ENCODE assay signal across 26 cellular contexts in genomic region chr5:164359260-164359930, GRCh38.
DNase-seq lines count a peak whose midpoint lies in the region; ATAC-seq and FAIRE-seq lines count a peak whose summit lies in the region.
"Had no signal": no experiment of that assay in that cellular context is flagged by ENCODE, and none has a peak within 500 bp of the region (broad histone marks: within the 10 kb centered on the region; RNA-seq: fewer than 3 reads in every experiment).

No MANE protein-coding gene starts in this region.

- DNase-seq in SJSA1 (ENCODE audit: low read depth in 1 of 2, low spot score in 2 of 2) (no peak), HTR-8/SVneo (ENCODE audit: insufficient read length, low spot score) (no peak), T-helper 2 cell (no peak), HPDE6-E6E7 (ENCODE audit: extremely low spot score) (no peak), T-helper 17 cell (no peak)
- DNase-seq: activated CD4-positive, alpha-beta T cell treated with anti-CD3 and anti-CD28 coated beads, Interleukin-2, amount 10 ng/mL, durations not matched to agents 7 days and 5 days; activated naive CD4-positive, alpha-beta T cell treated with anti-CD3 and anti-CD28 coated beads, Interleukin-2, amount 10 ng/mL, durations not matched to agents 7 days and 5 days; activated T-cell treated with anti-CD3 and anti-CD28 coated beads for 4 hours; gastrocnemius medialis; GDM1; left cardiac atrium; midbrain; NCI-H1048; NCI-H2081 treated with DMSO at 0.1 percent for 48 hours; NCI-H748 treated with DMSO at 0.1 percent for 48 hours; stimulated activated naive CD4-positive, alpha-beta T cell; transverse colon had no signal

- no peak for FAIRE-seq in HTR-8/SVneo (lab: Jason Lieb, UNC)
- FAIRE-seq: colon, GM12892 had no signal

- H3K4me3 Mint-ChIP-seq in T-helper 17 cell = no peak overlapping the region
- H3K4me3 Mint-ChIP-seq: activated CD4-positive, alpha-beta T cell treated with anti-CD3 and anti-CD28 coated beads, Interleukin-2, amount 10 ng/mL, durations not matched to agents 7 days and 5 days; activated naive CD4-positive, alpha-beta T cell treated with anti-CD3 and anti-CD28 coated beads, Interleukin-2, amount 10 ng/mL, durations not matched to agents 7 days and 5 days; neural crest cell had no signal

- H3K27me3 ChIP-seq in SJSA1 (replicated peaks) (no peaks in the 10 kb centered on the region), skeletal muscle satellite cell (ENCODE audit: control insufficient read depth, insufficient read depth, low read length) (no peaks in the 10 kb centered on the region)
- H3K27me3 ChIP-seq: gastrocnemius medialis, transverse colon had no signal

- H3K27ac Mint-ChIP-seq in T-helper 17 cell = no peak overlapping the region
- H3K27ac Mint-ChIP-seq: activated CD4-positive, alpha-beta T cell treated with anti-CD3 and anti-CD28 coated beads, Interleukin-2, amount 10 ng/mL, durations not matched to agents 7 days and 5 days; activated naive CD4-positive, alpha-beta T cell treated with anti-CD3 and anti-CD28 coated beads, Interleukin-2, amount 10 ng/mL, durations not matched to agents 7 days and 5 days had no signal

- H3K9ac ChIP-seq in skeletal muscle satellite cell (ENCODE audit: low read depth, low read length) = no peak overlapping the region
- H3K9ac ChIP-seq: GM23248 had no signal

- no peaks in the 10 kb centered on the region for H3K36me3 Mint-ChIP-seq in T-helper 17 cell (ENCODE audit: low read depth)
- H3K36me3 Mint-ChIP-seq: activated naive CD4-positive, alpha-beta T cell treated with anti-CD3 and anti-CD28 coated beads, Interleukin-2, amount 10 ng/mL, durations not matched to agents 7 days and 5 days had no signal

- H3K36me3 ChIP-seq in SJSA1 (no peaks in the 10 kb centered on the region), skeletal muscle satellite cell (ENCODE audit: insufficient read depth, low read length) (no peaks in the 10 kb centered on the region)
- H3K36me3 ChIP-seq: gastrocnemius medialis, transverse colon had no signal

- ATAC-seq in GM19025 (IDR thresholded peaks at IDR 0.05; ENCODE audit: low read depth, unreplicated experiment) = peak; percentile 31
- ATAC-seq in HG02938 (IDR thresholded peaks at IDR 0.05; ENCODE audit: unreplicated experiment) = peak; percentile 20
- no peak for ATAC-seq in T-helper 17 cell
- ATAC-seq: gastrocnemius medialis, Panc1 had no signal

- H3K9me3 ChIP-seq in SJSA1 (replicated peaks) = 0 out of 2 replicates have a peak, but pooled peaks cover 4% of the 10 kb centered on the region
- no peaks in the 10 kb centered on the region for H3K9me3 ChIP-seq in skeletal muscle satellite cell (replicated peaks; ENCODE audit: low read length)
- H3K9me3 ChIP-seq in T-helper 17 cell (ENCODE audit: control insufficient read depth, low read length, poor library complexity, severe bottlenecking) = no peaks in the 10 kb centered on the region
- H3K9me3 ChIP-seq: gastrocnemius medialis, transverse colon had no signal

- H3K4me1 Mint-ChIP-seq in T-helper 17 cell = no peaks in the 10 kb centered on the region
- H3K4me1 Mint-ChIP-seq: activated CD4-positive, alpha-beta T cell treated with anti-CD3 and anti-CD28 coated beads, Interleukin-2, amount 10 ng/mL, durations not matched to agents 7 days and 5 days; activated naive CD4-positive, alpha-beta T cell treated with anti-CD3 and anti-CD28 coated beads, Interleukin-2, amount 10 ng/mL, durations not matched to agents 7 days and 5 days had no signal

- no peaks in the 10 kb centered on the region for H3K27me3 Mint-ChIP-seq in T-helper 17 cell
- H3K27me3 Mint-ChIP-seq: activated CD4-positive, alpha-beta T cell treated with anti-CD3 and anti-CD28 coated beads, Interleukin-2, amount 10 ng/mL, durations not matched to agents 7 days and 5 days; activated naive CD4-positive, alpha-beta T cell treated with anti-CD3 and anti-CD28 coated beads, Interleukin-2, amount 10 ng/mL, durations not matched to agents 7 days and 5 days had no signal

- H3K4me3 ChIP-seq in SJSA1 (no peak overlapping the region), skeletal muscle satellite cell (ENCODE audit: low read length) (no peak overlapping the region)
- H3K4me3 ChIP-seq: gastrocnemius medialis, GM23248, SK-N-MC, transverse colon had no signal

- H3K4me2 ChIP-seq in skeletal muscle satellite cell (ENCODE audit: low read length) = peak overlapping the region; percentile 8

- peaks cover 18% of the 10 kb centered on the region; the same call in 1 of the 2 replicates for H3K4me1 ChIP-seq in SJSA1 (replicated peaks)
- peaks cover 14% of the 10 kb centered on the region for H3K4me1 ChIP-seq in skeletal muscle satellite cell (ENCODE audit: control insufficient read depth, insufficient read depth, low read length)
- H3K4me1 ChIP-seq: gastrocnemius medialis, transverse colon had no signal

- H3K27ac ChIP-seq in SJSA1 = peak overlapping the region; percentile 8
- H3K27ac ChIP-seq: gastrocnemius medialis, GM23248, SK-N-MC, transverse colon had no signal
